In the genomic region with DNA sequence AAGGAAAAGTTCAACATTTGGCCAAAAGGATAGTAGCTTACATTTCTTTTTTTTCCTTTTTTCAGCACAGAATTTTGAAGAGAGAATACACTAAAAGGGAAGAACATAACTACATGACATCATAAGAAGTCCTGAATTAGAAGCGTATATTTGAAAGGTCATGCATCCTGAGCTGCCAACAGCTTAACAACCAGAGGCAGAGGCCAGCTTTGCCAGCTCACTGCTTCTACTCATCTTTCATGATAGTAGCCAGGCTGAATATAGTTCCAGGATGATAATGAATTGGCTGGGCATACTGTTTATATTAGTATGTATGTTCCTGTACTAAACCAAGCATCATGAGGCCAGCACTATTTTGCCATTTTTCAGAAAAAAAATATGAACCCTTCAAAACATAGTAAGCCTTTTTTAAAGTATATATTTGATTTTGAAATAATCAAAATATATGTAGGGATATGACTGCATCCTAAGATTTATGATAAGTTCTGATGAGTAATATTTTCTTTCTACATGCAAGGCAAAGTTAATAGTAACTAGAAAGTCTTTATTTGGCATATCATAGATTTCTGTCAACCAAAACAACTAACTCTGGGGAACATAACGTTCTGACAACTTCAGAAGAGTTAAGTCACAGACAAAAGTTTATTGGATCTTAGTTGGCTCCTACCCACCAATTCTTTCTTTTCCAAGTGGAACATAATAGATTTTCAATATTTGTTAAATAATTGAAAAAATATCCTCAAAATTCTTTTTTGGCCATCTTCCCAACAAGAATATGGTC, we compare ENCODE assay signal across 14 cellular contexts.
A peak's percentile ranks its signal among the peaks of the same experiment; 100 is the strongest.
DNase-seq lines count a peak whose midpoint lies in the region; ATAC-seq and TF ChIP-seq lines count a peak whose summit lies in the region.
"Had no signal": no experiment of that assay in that cellular context is flagged by ENCODE, and none has a peak within 500 bp of the region (broad histone marks: within the 10 kb centered on the region; RNA-seq: fewer than 3 reads in every experiment).

No MANE protein-coding gene starts in this region.

- no peaks in the 10 kb centered on the region for H3K27me3 Mint-ChIP-seq in HFFc6 (ENCODE audit: insufficient read depth)
- H3K27me3 Mint-ChIP-seq: activated T-helper 17 cell treated with anti-CD3 and anti-CD28 coated beads, Interleukin-2, amount 50 U/mL, for 72 hours; CD4-positive, CD25-positive, alpha-beta regulatory T cell; progenitor cell of endocrine pancreas; stimulated activated naive CD8-positive, alpha-beta T cell treated with anti-CD3 and anti-CD28 coated beads, Interleukin-15, Interleukin-2, amounts not matched to agents 100 ng/mL and 50 ng/mL, for 24 hours had no signal

- in situ Hi-C loops in G401 (cut with HindIII; ENCODE audit: low sequenced_read_pairs) = no loop called here

- no peaks in the 10 kb centered on the region for H3K9me3 ChIP-seq in SK-N-SH
- H3K9me3 ChIP-seq in esophagus squamous epithelium = no peaks in the 10 kb centered on the region

- no peaks in the 10 kb centered on the region for H3K9me2 ChIP-seq in SK-N-SH

- WGBS in SK-N-SH (ENCODE audit: low lambda C conversion rate) = 56% methylated on average over 2 of the region's 2 CpGs
- WGBS in esophagus squamous epithelium, 2 donors = 67 to 72% methylated on average over 2 of the region's 2 CpGs

- intact Hi-C loops in esophagus squamous epithelium (cut with DNase I) = no loop called here

- no peak overlapping the region for H3K4me3 Mint-ChIP-seq in HFFc6
- H3K4me3 Mint-ChIP-seq: activated T-helper 17 cell treated with anti-CD3 and anti-CD28 coated beads, Interleukin-2, amount 50 U/mL, for 72 hours; CD4-positive, CD25-positive, alpha-beta regulatory T cell; H9; stimulated activated naive CD8-positive, alpha-beta T cell treated with anti-CD3 and anti-CD28 coated beads, Interleukin-15, Interleukin-2, amounts not matched to agents 100 ng/mL and 50 ng/mL, for 24 hours had no signal

- peaks cover 13% of the 10 kb centered on the region for H4K20me1 ChIP-seq in SK-N-SH (ENCODE audit: insufficient read depth)

- TF ChIP-seq RAD21 in SK-N-SH (IDR thresholded peaks at IDR 0.05; ENCODE audit: low read length) = no peak

- no peak for TF ChIP-seq EP300 in SK-N-SH (IDR thresholded peaks at IDR 0.05; ENCODE audit: borderline replicate concordance in 1 of 2, low read depth in 1 of 2, low read length in 1 of 2)

- ATAC-seq in GM19351 (IDR thresholded peaks at IDR 0.05; ENCODE audit: unreplicated experiment) = no peak
- ATAC-seq: activated T-helper 17 cell treated with anti-CD3 and anti-CD28 coated beads, Interleukin-2, amount 50 U/mL, for 72 hours had no signal

- peaks cover 65% of the 10 kb centered on the region for H3K79me2 ChIP-seq in SK-N-SH (ENCODE audit: insufficient read depth)

- H3F3A ChIP-seq in SK-N-SH (replicated peaks; ENCODE audit: insufficient read depth) = peaks cover 20% of the 10 kb centered on the region

- H3K4me1 ChIP-seq in SK-N-SH (ENCODE audit: control insufficient read depth in 1 of 2, insufficient read depth in 2 of 2, low read depth in 1 of 2, low read length in 1 of 2) (peaks cover 0 to 17% of the 10 kb centered on the region in 2 experiments; a peak in 3 of 4 replicates), esophagus squamous epithelium (no peaks in the 10 kb centered on the region)

- no peak for TF ChIP-seq POLR2A in esophagus squamous epithelium (IDR thresholded peaks at IDR 0.05)

- H3K4me2 ChIP-seq in SK-N-SH = peak overlapping the region; percentile 30; the same call in 1 of the 2 replicates

- CTCF ChIA-PET in SK-N-SH (lab: Yijun Ruan, JAX) = no interaction called here

- H3K27ac ChIP-seq in SK-N-SH (ENCODE audit: low read depth in 2 of 2, low read length in 1 of 2) = peak overlapping the region in 1 of 2 experiments; percentile 62; a peak in 3 of 4 replicates
- no peak overlapping the region for H3K27ac ChIP-seq in esophagus squamous epithelium

- no peaks in the 10 kb centered on the region for H3K9me3 Mint-ChIP-seq in HFFc6
- H3K9me3 Mint-ChIP-seq: CD4-positive, CD25-positive, alpha-beta regulatory T cell; H9; stimulated activated naive CD8-positive, alpha-beta T cell treated with anti-CD3 and anti-CD28 coated beads, Interleukin-15, Interleukin-2, amounts not matched to agents 100 ng/mL and 50 ng/mL, for 24 hours had no signal

- no peak for DNase-seq in HFFc6
- DNase-seq in SK-N-SH = no peak
- DNase-seq in fibroblast of the aortic adventitia (ENCODE audit: low read depth) = peak; percentile 52
- DNase-seq in retinal pigment epithelial cell (ENCODE audit: low read depth) = peak; percentile 15
- no peak for DNase-seq in G401 (ENCODE audit: low spot score)
- DNase-seq in esophagus squamous epithelium (lab: John Stamatoyannopoulos, UW) = no peak
- no peak for DNase-seq in anterior cingulate cortex (lab: John Stamatoyannopoulos, UW)
- DNase-seq: CD4-positive, CD25-positive, alpha-beta regulatory T cell; H9; midbrain had no signal

- H3K4me1 Mint-ChIP-seq in HFFc6 (ENCODE audit: low read depth) = peaks cover 19% of the 10 kb centered on the region
- H3K4me1 Mint-ChIP-seq: H9 had no signal

- H3K9ac ChIP-seq in SK-N-SH = no peak overlapping the region

- H3K27me3 ChIP-seq in SK-N-SH (ENCODE audit: insufficient read depth) (no peaks in the 10 kb centered on the region), esophagus squamous epithelium (no peaks in the 10 kb centered on the region)

- 0 out of 2 replicates have a peak, but pooled peaks cover under 1% of the 10 kb centered on the region for H3K36me3 Mint-ChIP-seq in HFFc6 (ENCODE audit: low read depth)

- TF ChIP-seq CTCF in HFFc6 (IDR thresholded peaks at IDR 0.05) (no peak), SK-N-SH (IDR thresholded peaks at IDR 0.05) (no peak), fibroblast of the aortic adventitia (IDR thresholded peaks at IDR 0.05; ENCODE audit: insufficient read depth, low read length) (no peak), retinal pigment epithelial cell (conservative IDR thresholded peaks at IDR 0.05; ENCODE audit: low read depth, low read length) (no peak), esophagus squamous epithelium (IDR thresholded peaks at IDR 0.05) (no peak)

- peak overlapping the region; percentile 70 for H3K27ac Mint-ChIP-seq in HFFc6
- H3K27ac Mint-ChIP-seq: activated T-helper 17 cell treated with anti-CD3 and anti-CD28 coated beads, Interleukin-2, amount 50 U/mL, for 72 hours; CD4-positive, CD25-positive, alpha-beta regulatory T cell; H9; progenitor cell of endocrine pancreas; stimulated activated naive CD8-positive, alpha-beta T cell treated with anti-CD3 and anti-CD28 coated beads, Interleukin-15, Interleukin-2, amounts not matched to agents 100 ng/mL and 50 ng/mL, for 24 hours had no signal

- no peak overlapping the region for H2AFZ ChIP-seq in SK-N-SH (ENCODE audit: low read depth)

- POLR2A ChIA-PET in SK-N-SH (lab: Yijun Ruan, JAX) = interaction anchor here (0.7 kb wide), 1 partner anchor 45 kb away, joined by 3 read pairs; no protein-coding TSS in a partner anchor

- H3K36me3 ChIP-seq in SK-N-SH (replicated peaks in 1 of 2; ENCODE audit: control insufficient read depth in 1 of 2, insufficient read depth in 2 of 2, low read length in 1 of 2) (peaks cover 0 to 26% of the 10 kb centered on the region in 2 experiments), esophagus squamous epithelium (no peaks in the 10 kb centered on the region)

- H3K4me3 ChIP-seq in SK-N-SH (ENCODE audit: low read depth in 2 of 2, low read length in 1 of 2) = no peak overlapping the region
- H3K4me3 ChIP-seq in fibroblast of the aortic adventitia (ENCODE audit: low read depth, low read length) = no peak overlapping the region
- H3K4me3 ChIP-seq in retinal pigment epithelial cell (ENCODE audit: low read length) = no peak overlapping the region
- no peak overlapping the region for H3K4me3 ChIP-seq in esophagus squamous epithelium

TF ChIP-seq in SK-N-SH, 30 proteins besides CTCF, POLR2A, EP300 and RAD21:
- TF ChIP-seq GATA2 (CRISPR knock-in tag; IDR thresholded peaks at IDR 0.05) (no peak), TCF12 (IDR thresholded peaks at IDR 0.05) (0 out of 2 replicates have a peak, but pooled peaks have one; percentile 29), SMC3 (IDR thresholded peaks at IDR 0.05; ENCODE audit: low read depth, low read length) (no peak), ELF1 (IDR thresholded peaks at IDR 0.05) (no peak)

Comparison
In these comparisons a context has a peak if more than half of its experiments do, and no peak if none do; other contexts are left out.
1. DNase-seq: peak in fibroblast of the aortic adventitia (single experiment) and retinal pigment epithelial cell (single experiment); none in HFFc6 (single experiment), SK-N-SH (single experiment), G401 (single experiment), esophagus squamous epithelium (single experiment) and anterior cingulate cortex (0 of 58).